In genomic region chr7:155001756-155002410, GRCh38 we compare ENCODE assay signal across 8 cellular contexts. TPM values are rescaled to one million over a fixed set of nuclear protein-coding genes. Genes with fewer than 3 reads are reported as not detected.
A peak's percentile ranks its signal among the peaks of the same experiment; 100 is the strongest.
DNase-seq lines count a peak whose midpoint lies in the region; ATAC-seq and TF ChIP-seq lines count a peak whose summit lies in the region.

No MANE protein-coding gene starts in this region.

- H3K27ac Mint-ChIP-seq in type B pancreatic cell, result no peak overlapping the region

- no peaks in the 10 kb centered on the region for H3K9me3 Mint-ChIP-seq in type B pancreatic cell

- DNase-seq in Caki2 (ENCODE audit: low read depth) (peak; percentile 26), DMS114 treated with DMSO at 0.1 percent for 48 hours (lab: John Stamatoyannopoulos, UW; ENCODE audit: unreplicated experiment) (no peak), type B pancreatic cell (ENCODE audit: extremely low spot score, unreplicated experiment) (no peak)
- peak; percentile 20 for DNase-seq in activated naive CD4-positive, alpha-beta T cell treated with anti-CD3 and anti-CD28 coated beads, Interleukin-2, amount 50 U/mL, for 16 hours

- H3K4me3 ChIP-seq in iPS-20b (ENCODE audit: low read length), result peak overlapping the region; percentile 85
- peak overlapping the region; percentile 64 to 76 for H3K4me3 ChIP-seq in stomach smooth muscle (ENCODE audit: low read length in 2 of 2)

- no peak for TF ChIP-seq CTCF in type B pancreatic cell (conservative IDR thresholded peaks at IDR 0.05)

- H3K27me3 Mint-ChIP-seq in type B pancreatic cell, result no peaks in the 10 kb centered on the region

- H3K36me3 ChIP-seq in iPS-20b (ENCODE audit: insufficient read depth, low read depth, low read length) (peaks cover 20% of the 10 kb centered on the region; the same call in 1 of the 2 replicates), stomach smooth muscle (ENCODE audit: control insufficient read depth in 2 of 2, insufficient read depth in 2 of 2, low read length in 2 of 2) (peaks cover 6 to 11% of the 10 kb centered on the region in 2 donors)

- peak; percentile 12 for ATAC-seq in GM19397 (IDR thresholded peaks at IDR 0.05; ENCODE audit: unreplicated experiment)
- peak; percentile 5 for ATAC-seq in HG03442 (IDR thresholded peaks at IDR 0.05; ENCODE audit: unreplicated experiment)

- H3K4me3 Mint-ChIP-seq in type B pancreatic cell, result no peak overlapping the region

- H3K27ac ChIP-seq in iPS-20b (ENCODE audit: low read length) (no peak overlapping the region), stomach smooth muscle (ENCODE audit: low read length) (no peak overlapping the region)

- in situ Hi-C loops in Caki2 (cut with HindIII; ENCODE audit: low pct_unique_long_range_greater_than_20kb, low sequenced_read_pairs), result no loop called here

- H3K27me3 ChIP-seq in iPS-20b (ENCODE audit: insufficient read depth, low read length), result no peaks in the 10 kb centered on the region
- no peaks in the 10 kb centered on the region for H3K27me3 ChIP-seq in stomach smooth muscle (ENCODE audit: control insufficient read depth in 1 of 2, insufficient read depth in 2 of 2, low read length in 2 of 2)

- H3K9me3 ChIP-seq in iPS-20b (ENCODE audit: insufficient read depth, low read depth, low read length) (no peaks in the 10 kb centered on the region), stomach smooth muscle (ENCODE audit: control insufficient read depth in 2 of 2, low read length in 2 of 2) (no peaks in the 10 kb centered on the region)

- H3K9ac ChIP-seq in iPS-20b (ENCODE audit: low read depth, low read length), result peak overlapping the region; percentile 87
- H3K9ac ChIP-seq in stomach smooth muscle (ENCODE audit: low read length in 2 of 2), result peak overlapping the region; percentile 58 to 66

- peaks cover 4% of the 10 kb centered on the region for H3K4me1 Mint-ChIP-seq in type B pancreatic cell (ENCODE audit: unreplicated experiment)

- H3K36me3 Mint-ChIP-seq in type B pancreatic cell, result peaks cover 9% of the 10 kb centered on the region

- H3K4me1 ChIP-seq in iPS-20b (ENCODE audit: insufficient read depth, low read length), result peaks cover 14% of the 10 kb centered on the region; the same call in 1 of the 2 replicates
- peaks cover 13% of the 10 kb centered on the region for H3K4me1 ChIP-seq in stomach smooth muscle (ENCODE audit: control insufficient read depth, insufficient read depth, low read length)

RNA-seq across cellular contexts. Expression of gene PAXIP1, which starts 1.0 kb away (rescaled TPM):
- 8.3 and 16.0 TPM in 2 replicates for total RNA-seq in Caki2 (2014; rRNA removed; shearing (Covaris generic); ENCODE audit: low replicate concordance)
- total RNA-seq in type B pancreatic cell (ENCODE audit: low replicate concordance), result 17.1 and 21.1 TPM in 2 replicates

Comparison
In these comparisons a context has a peak if more than half of its experiments do, and no peak if none do; other contexts are left out.
1. DNase-seq: peak in Caki2 (single experiment) and activated naive CD4-positive, alpha-beta T cell treated with anti-CD3 and anti-CD28 coated beads, Interleukin-2, amount 50 U/mL, for 16 hours (single experiment); none in DMS114 treated with DMSO at 0.1 percent for 48 hours (single experiment) and type B pancreatic cell (single experiment).